ENCODE assay signal across 18 cellular contexts in the genomic region with DNA sequence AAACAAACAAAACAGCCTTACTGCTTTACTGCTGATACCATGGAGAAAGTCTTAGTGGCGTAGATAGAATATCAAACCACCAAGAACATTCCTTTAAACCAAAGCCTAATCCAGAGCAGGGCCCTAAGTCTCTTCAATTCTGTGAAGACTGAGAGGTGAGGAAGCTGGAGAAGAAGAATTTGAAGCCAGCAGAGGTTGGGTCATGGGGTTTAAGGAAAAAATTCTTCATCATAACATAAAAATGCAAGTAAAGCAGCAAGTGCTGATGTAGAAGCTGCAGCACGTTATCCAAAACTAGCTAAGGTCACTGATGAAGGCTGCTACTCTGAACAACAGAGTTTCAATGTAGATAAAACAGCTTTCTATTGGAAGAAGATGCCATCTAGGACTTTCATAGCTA.
DNase-seq lines count a peak whose midpoint lies in the region; ATAC-seq, FAIRE-seq and TF ChIP-seq lines count a peak whose summit lies in the region.
"Had no signal": no experiment of that assay in that cellular context is flagged by ENCODE, and none has a peak within 500 bp of the region (broad histone marks: within the 10 kb centered on the region; RNA-seq: fewer than 3 reads in every experiment).

No MANE protein-coding gene starts in this region.

- POLR2A ChIA-PET in HepG2 (lab: Yijun Ruan, JAX) (no interaction called here), OCI-LY7 (lab: Charles Lee) (interaction anchor here (0.6 to 1.5 kb wide), 3 partner anchors 9 to 105 kb away, joined by 4 to 9 read pairs (median 5); no protein-coding TSS in a partner anchor)

- H3K27me3 ChIP-seq in HepG2 (ENCODE audit: control insufficient read depth in 1 of 2, insufficient read depth in 2 of 2, low read length in 2 of 2) (no peaks in the 10 kb centered on the region), right lobe of liver (no peaks in the 10 kb centered on the region)
- H3K27me3 ChIP-seq: BLaER1 had no signal

- TF ChIP-seq EP300 in HepG2 (IDR thresholded peaks at IDR 0.05; ENCODE audit: low read depth in 2 of 2, low read length in 2 of 2) (no peak), HepG2 (CRISPR knock-in tag; IDR thresholded peaks at IDR 0.05; ENCODE audit: borderline replicate concordance) (no peak)

- in situ Hi-C loops in HepG2 (cut with HindIII; ENCODE audit: extremely low pct_ligation_motif_present, low pct_unique_long_range_greater_than_20kb) = no loop called here

- H3K9me3 ChIP-seq in HepG2 (ENCODE audit: low read length) (no peaks in the 10 kb centered on the region), right lobe of liver (no peaks in the 10 kb centered on the region), OCI-LY7 (ENCODE audit: low read length) (no peaks in the 10 kb centered on the region)

- no peak overlapping the region for H3K4me2 ChIP-seq in HepG2 (ENCODE audit: low read depth, low read length)
- no peak overlapping the region for H3K4me2 ChIP-seq in OCI-LY7 (ENCODE audit: low read length)
- H3K4me2 ChIP-seq: BLaER1 had no signal

- TF ChIP-seq POLR2A in HepG2 (IDR thresholded peaks at IDR 0.05; ENCODE audit: insufficient read depth in 1 of 2, low read depth in 2 of 2, low read length in 2 of 2) (no peak), right lobe of liver (IDR thresholded peaks at IDR 0.05) (no peak)

- H3K27ac ChIP-seq in HepG2 (ENCODE audit: extremely low read length, insufficient read depth, low read length) (no peak overlapping the region), right lobe of liver (no peak overlapping the region), OCI-LY7 (ENCODE audit: low read depth, low read length, poor library complexity, severe bottlenecking) (no peak overlapping the region)
- H3K27ac ChIP-seq: BLaER1, GM23248 had no signal

- FAIRE-seq in HepG2 (lab: Jason Lieb, UNC) = no peak
- FAIRE-seq: G401.6, GM12891, GM19239, H54, HTR-8/SVneo had no signal

- DNase-seq in HepG2 (ENCODE audit: low spot score) (no peak), right lobe of liver (no peak), OCI-LY7 (ENCODE audit: low spot score) (no peak), choroid plexus epithelial cell (ENCODE audit: low read depth) (peak; percentile 70), superior temporal gyrus (ENCODE audit: extremely low spot score) (no peak), DMS153 (lab: John Stamatoyannopoulos, UW) (no peak), middle frontal gyrus (ENCODE audit: extremely low spot score, low spot score) (no peak)
- DNase-seq: 8988T; CD4-positive, alpha-beta memory T cell; DMS79 treated with DMSO at 0.1 percent for 48 hours; GM23248; HCEC 1CT had no signal

- no peak overlapping the region for H3K9ac ChIP-seq in HepG2 (ENCODE audit: insufficient read depth, low read depth, low read length)
- H3K9ac ChIP-seq: BLaER1, GM23248 had no signal

- H2AFZ ChIP-seq in HepG2 (ENCODE audit: low read length) (no peak overlapping the region), OCI-LY7 (ENCODE audit: low read length) (no peak overlapping the region)
- H2AFZ ChIP-seq: GM23248 had no signal

- ATAC-seq in HepG2 (no peak), right lobe of liver (no peak)

- TF ChIP-seq RAD21 in HepG2 (CRISPR knock-in tag; IDR thresholded peaks at IDR 0.05) = no peak

- TF ChIP-seq CTCF in HepG2 (CRISPR knock-in tag; IDR thresholded peaks at IDR 0.05) (no peak), right lobe of liver (IDR thresholded peaks at IDR 0.05) (no peak), OCI-LY7 (conservative IDR thresholded peaks at IDR 0.05; ENCODE audit: low read length) (no peak), choroid plexus epithelial cell (conservative IDR thresholded peaks at IDR 0.05; ENCODE audit: low read depth, low read length) (no peak)

- H3K9me2 ChIP-seq in OCI-LY7 (ENCODE audit: insufficient read depth, low read length) = no peaks in the 10 kb centered on the region

- CTCF ChIA-PET in HepG2 (lab: Yijun Ruan, JAX; ENCODE audit: low intra/inter-chr PET ratio, low total read pairs) (no interaction called here), OCI-LY7 (lab: Charles Lee; ENCODE audit: unreplicated experiment) (no interaction called here)

- 95% methylated on average over 2 of the region's 2 CpGs for WGBS in HepG2 (ENCODE audit: low lambda C conversion rate)
- WGBS in right lobe of liver (ENCODE audit: insufficient coverage, low coverage, low lambda C conversion rate, missing lambda C conversion rate) = 89% methylated on average over 2 of the region's 2 CpGs

- H3K4me1 ChIP-seq in HepG2 (ENCODE audit: insufficient read depth, low read length) (no peaks in the 10 kb centered on the region), right lobe of liver (no peaks in the 10 kb centered on the region), OCI-LY7 (ENCODE audit: insufficient read depth, low read length, poor library complexity, severe bottlenecking) (no peaks in the 10 kb centered on the region)

- H3K36me3 ChIP-seq in HepG2 (replicated peaks in 1 of 2; ENCODE audit: control insufficient read depth in 1 of 2, insufficient read depth in 2 of 2, low read length in 2 of 2) (peaks cover 5 to 42% of the 10 kb centered on the region in 2 experiments), right lobe of liver (peaks cover 0 to 5% (median 4%) of the 10 kb centered on the region in 4 donors), OCI-LY7 (ENCODE audit: insufficient read depth, low read length) (peaks cover 93% of the 10 kb centered on the region)

- intact Hi-C loops in HepG2 (cut with micrococcal nuclease; ENCODE audit: unreplicated experiment) = no loop called here
- intact Hi-C loops in right lobe of liver (cut with DNase I) = no loop called here
- intact Hi-C loops in OCI-LY7 (cut with micrococcal nuclease; ENCODE audit: unreplicated experiment) = no loop called here

- BruUV-seq in HepG2 (replicated peaks; lab: Mats Ljungman, UMichigan) (TSS peak; percentile 38), OCI-LY7 (replicated peaks; lab: Mats Ljungman, UMichigan) (TSS peak; percentile 38)

- H4K20me1 ChIP-seq in HepG2 (ENCODE audit: insufficient read depth, low read length) (no peaks in the 10 kb centered on the region), OCI-LY7 (ENCODE audit: insufficient read depth, low read length) (no peaks in the 10 kb centered on the region)
- H4K20me1 ChIP-seq: BLaER1 had no signal

- H3K79me2 ChIP-seq in HepG2 (ENCODE audit: insufficient read depth, low read length) (no peaks in the 10 kb centered on the region), OCI-LY7 (ENCODE audit: insufficient read depth, low read depth, low read length) (peaks cover 60% of the 10 kb centered on the region)

- H3K4me3 ChIP-seq in HepG2 (replicated peaks in 1 of 3; ENCODE audit: insufficient read depth in 1 of 3, low read depth in 2 of 3, low read length in 3 of 3) (no peak overlapping the region), right lobe of liver (no peak overlapping the region), OCI-LY7 (ENCODE audit: low read depth, low read length, poor library complexity, severe bottlenecking) (no peak overlapping the region), choroid plexus epithelial cell (ENCODE audit: low read depth, low read length) (no peak overlapping the region)
- H3K4me3 ChIP-seq: BLaER1, GM23248 had no signal

TF ChIP-seq in HepG2, 621 proteins besides CTCF, POLR2A, EP300 and RAD21 (continues in another document):
- TF ChIP-seq, protein P1, sequence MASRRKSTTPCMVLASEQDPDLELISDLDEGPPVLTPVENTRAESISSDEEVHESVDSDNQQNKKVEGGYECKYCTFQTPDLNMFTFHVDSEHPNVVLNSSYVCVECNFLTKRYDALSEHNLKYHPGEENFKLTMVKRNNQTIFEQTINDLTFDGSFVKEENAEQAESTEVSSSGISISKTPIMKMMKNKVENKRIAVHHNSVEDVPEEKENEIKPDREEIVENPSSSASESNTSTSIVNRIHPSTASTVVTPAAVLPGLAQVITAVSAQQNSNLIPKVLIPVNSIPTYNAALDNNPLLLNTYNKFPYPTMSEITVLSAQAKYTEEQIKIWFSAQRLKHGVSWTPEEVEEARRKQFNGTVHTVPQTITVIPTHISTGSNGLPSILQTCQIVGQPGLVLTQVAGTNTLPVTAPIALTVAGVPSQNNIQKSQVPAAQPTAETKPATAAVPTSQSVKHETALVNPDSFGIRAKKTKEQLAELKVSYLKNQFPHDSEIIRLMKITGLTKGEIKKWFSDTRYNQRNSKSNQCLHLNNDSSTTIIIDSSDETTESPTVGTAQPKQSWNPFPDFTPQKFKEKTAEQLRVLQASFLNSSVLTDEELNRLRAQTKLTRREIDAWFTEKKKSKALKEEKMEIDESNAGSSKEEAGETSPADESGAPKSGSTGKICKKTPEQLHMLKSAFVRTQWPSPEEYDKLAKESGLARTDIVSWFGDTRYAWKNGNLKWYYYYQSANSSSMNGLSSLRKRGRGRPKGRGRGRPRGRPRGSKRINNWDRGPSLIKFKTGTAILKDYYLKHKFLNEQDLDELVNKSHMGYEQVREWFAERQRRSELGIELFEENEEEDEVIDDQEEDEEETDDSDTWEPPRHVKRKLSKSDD (CRISPR knock-in tag; IDR thresholded peaks at IDR 0.05; ENCODE audit: low read depth) = no peak
- TF ChIP-seq ZBTB3 (CRISPR knock-in tag; IDR thresholded peaks at IDR 0.05; ENCODE audit: borderline replicate concordance, low read depth) (no peak), NR1H2 (CRISPR knock-in tag; IDR thresholded peaks at IDR 0.05; ENCODE audit: borderline replicate concordance, low read depth) (no peak)
- TF ChIP-seq, protein P2, sequence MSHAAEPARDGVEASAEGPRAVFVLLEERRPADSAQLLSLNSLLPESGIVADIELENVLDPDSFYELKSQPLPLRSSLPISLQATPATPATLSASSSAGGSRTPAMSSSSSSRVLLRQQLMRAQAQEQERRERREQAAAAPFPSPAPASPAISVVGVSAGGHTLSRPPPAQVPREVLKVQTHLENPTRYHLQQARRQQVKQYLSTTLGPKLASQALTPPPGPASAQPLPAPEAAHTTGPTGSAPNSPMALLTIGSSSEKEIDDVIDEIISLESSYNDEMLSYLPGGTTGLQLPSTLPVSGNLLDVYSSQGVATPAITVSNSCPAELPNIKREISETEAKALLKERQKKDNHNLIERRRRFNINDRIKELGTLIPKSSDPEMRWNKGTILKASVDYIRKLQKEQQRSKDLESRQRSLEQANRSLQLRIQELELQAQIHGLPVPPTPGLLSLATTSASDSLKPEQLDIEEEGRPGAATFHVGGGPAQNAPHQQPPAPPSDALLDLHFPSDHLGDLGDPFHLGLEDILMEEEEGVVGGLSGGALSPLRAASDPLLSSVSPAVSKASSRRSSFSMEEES (CRISPR knock-in tag; IDR thresholded peaks at IDR 0.05) = no peak
